In genomic region chr6:136791296-136792065, GRCh38 we compare ENCODE assay signal across 8 cellular contexts. TPM values are rescaled to one million over a fixed set of nuclear protein-coding genes. Genes with fewer than 3 reads are reported as not detected.
DNase-seq lines count a peak whose midpoint lies in the region; FAIRE-seq and TF ChIP-seq lines count a peak whose summit lies in the region.

No MANE protein-coding gene starts in this region.

- no peaks in the 10 kb centered on the region for H3K9me2 ChIP-seq in MM.1S (replicated peaks; ENCODE audit: insufficient read depth, low read length)

- H3K79me1 ChIP-seq in H9 (ENCODE audit: insufficient read depth, low read depth, low read length, poor library complexity, severe bottlenecking): no peaks in the 10 kb centered on the region

- H3K18ac ChIP-seq in H9 (ENCODE audit: insufficient read length, low read depth, low read length): no peak overlapping the region

- H2AK5ac ChIP-seq in H9 (ENCODE audit: insufficient read length, low read length): no peak overlapping the region

- H3K23me2 ChIP-seq in H9 (ENCODE audit: insufficient read length, low read depth, low read length, poor library complexity, severe bottlenecking): peaks cover 5% of the 10 kb centered on the region

- H2BK15ac ChIP-seq in H9 (ENCODE audit: low read depth, low read length): no peak overlapping the region

- no peak for FAIRE-seq in keratinocyte (lab: Jason Lieb, UNC)

- H4K5ac ChIP-seq in H9 (ENCODE audit: insufficient read length, low read depth, low read length): no peak overlapping the region

- H2BK5ac ChIP-seq in H9 (ENCODE audit: insufficient read length, low read length): no peak overlapping the region

- peak overlapping the region; percentile 75 to 82 for H3K4me3 Mint-ChIP-seq in H9
- H3K4me3 Mint-ChIP-seq in MCF 10A (ENCODE audit: unreplicated experiment): peak overlapping the region; percentile 92

- H3K27ac Mint-ChIP-seq in H9 (no peak overlapping the region), MCF 10A (ENCODE audit: low read depth, unreplicated experiment) (peak overlapping the region; percentile 87)

- H3K27me3 ChIP-seq in H9 (ENCODE audit: insufficient read depth, low read length) (peaks cover 9% of the 10 kb centered on the region; the same call in 1 of the 2 replicates), MM.1S (replicated peaks; ENCODE audit: insufficient read depth, low read length) (no peaks in the 10 kb centered on the region), keratinocyte (ENCODE audit: control insufficient read depth, extremely low read depth, insufficient read depth, low read length) (no peaks in the 10 kb centered on the region)

- no CpG with 5 or more reads among the region's 60 CpGs for WGBS in H9 (ENCODE audit: extremely low coverage, insufficient read length, low lambda C conversion rate)

- H3K4me3 ChIP-seq in GM12864 (ENCODE audit: low read depth, low read length) (peak overlapping the region; percentile 94), MM.1S (ENCODE audit: low read length) (peak overlapping the region; percentile 97), keratinocyte (ENCODE audit: control insufficient read depth in 2 of 3, extremely low read depth in 1 of 3, insufficient read depth in 2 of 3, low read depth in 1 of 3, low read length in 3 of 3) (peak overlapping the region; percentile 85 to 93 (median 92))

- no peak overlapping the region for H3K4ac ChIP-seq in H9 (ENCODE audit: low read depth, low read length)

- H3K4me2 ChIP-seq in H9 (ENCODE audit: insufficient read depth, insufficient read length, low read length) (peak overlapping the region; percentile 62), MM.1S (ENCODE audit: low read depth, low read length) (peak overlapping the region; percentile 62), keratinocyte (ENCODE audit: control insufficient read depth, extremely low read depth, insufficient read depth, low read depth, low read length) (peak overlapping the region; percentile 82)

- H3K4me1 ChIP-seq in H9 (ENCODE audit: insufficient read depth, low read length) (no peaks in the 10 kb centered on the region), MM.1S (ENCODE audit: low read length) (peaks cover 21% of the 10 kb centered on the region), keratinocyte (ENCODE audit: control insufficient read depth, extremely low read depth, insufficient read depth, low read length) (peaks cover 18% of the 10 kb centered on the region)

- H3K27ac ChIP-seq in H9 (ENCODE audit: insufficient read length, low read depth, low read length): no peak overlapping the region
- H3K27ac ChIP-seq in MM.1S (ENCODE audit: low read length): peak overlapping the region; percentile 76; the same call in 1 of the 2 replicates
- peak overlapping the region; percentile 85 for H3K27ac ChIP-seq in keratinocyte (ENCODE audit: control insufficient read depth, insufficient read depth, low read length)

- no peak overlapping the region for H4K8ac ChIP-seq in H9 (replicated peaks; ENCODE audit: insufficient read length, low read depth, low read length)

- H4K20me1 ChIP-seq in H9 (ENCODE audit: control insufficient read depth, insufficient read depth, insufficient read length) (no peaks in the 10 kb centered on the region), MM.1S (ENCODE audit: insufficient read depth, low read length) (no peaks in the 10 kb centered on the region; the same call in 1 of the 2 replicates), keratinocyte (ENCODE audit: control insufficient read depth, extremely low read depth, insufficient read depth, low read length) (no peaks in the 10 kb centered on the region)

- H3K56ac ChIP-seq in H9 (ENCODE audit: insufficient read length, low read depth, low read length): no peak overlapping the region

- H2AFZ ChIP-seq in H9 (ENCODE audit: low read length): no peak overlapping the region
- H2AFZ ChIP-seq in MM.1S (ENCODE audit: low read length): peak overlapping the region; percentile 87
- peak overlapping the region; percentile 93 for H2AFZ ChIP-seq in keratinocyte (ENCODE audit: control insufficient read depth, low read length)

- TF ChIP-seq CTCF in GM12864 (IDR thresholded peaks at IDR 0.05; ENCODE audit: low read depth, low read length, missing control alignments): no peak
- no peak for TF ChIP-seq CTCF in H9 (conservative IDR thresholded peaks at IDR 0.05)
- no peak for TF ChIP-seq CTCF in MM.1S (IDR thresholded peaks at IDR 0.05; ENCODE audit: low read length)
- TF ChIP-seq CTCF in MCF 10A (IDR thresholded peaks at IDR 0.05; ENCODE audit: unreplicated experiment): no peak
- TF ChIP-seq CTCF in keratinocyte (optimal IDR thresholded peaks at IDR 0.05 in 1 of 3, IDR thresholded peaks at IDR 0.05 in 1 of 3, conservative IDR thresholded peaks at IDR 0.05 in 1 of 3; ENCODE audit: extremely low read depth in 1 of 3, insufficient read depth in 2 of 3, low read length in 3 of 3): no peak

- H3K79me2 ChIP-seq in H9 (ENCODE audit: insufficient read depth, low read length) (no peaks in the 10 kb centered on the region), MM.1S (ENCODE audit: low read length) (peaks cover 49% of the 10 kb centered on the region), keratinocyte (ENCODE audit: control insufficient read depth, insufficient read depth, low read length) (peaks cover 18% of the 10 kb centered on the region)

- H3K36me3 Mint-ChIP-seq in H9 (ENCODE audit: insufficient read depth in 1 of 3, low read depth in 3 of 3) (peaks cover 0 to 2% (median 0%) of the 10 kb centered on the region in 3 experiments; a peak in 1 of 7 replicates), MCF 10A (ENCODE audit: insufficient read depth, unreplicated experiment) (peaks cover 5% of the 10 kb centered on the region)

- POLR2A ChIA-PET in MCF 10A (lab: Yijun Ruan, JAX): interaction anchor here (0.7 to 7.8 kb wide), 48 partner anchors 9 to 502 kb away, joined by 3 to 204 read pairs (median 7); partner anchors contain the start of genes BCLAF1, MAP7 and PEX7

- H3K4me1 Mint-ChIP-seq in H9: peaks cover 12% of the 10 kb centered on the region in 2 experiments
- peaks cover 20% of the 10 kb centered on the region for H3K4me1 Mint-ChIP-seq in MCF 10A (ENCODE audit: insufficient read depth, unreplicated experiment)

- no peaks in the 10 kb centered on the region for H3K9me1 ChIP-seq in keratinocyte (ENCODE audit: control insufficient read depth, extremely low read depth, insufficient read depth, low read length)

- H3K9me3 Mint-ChIP-seq in H9 (no peaks in the 10 kb centered on the region), MCF 10A (ENCODE audit: unreplicated experiment) (no peaks in the 10 kb centered on the region)

- no peak overlapping the region for H2BK120ac ChIP-seq in H9 (ENCODE audit: low read depth, low read length, poor library complexity, severe bottlenecking)

- H2BK12ac ChIP-seq in H9 (ENCODE audit: insufficient read length, low read depth, low read length): no peak overlapping the region

- H3K27me3 Mint-ChIP-seq in H9 (ENCODE audit: low read depth): peaks cover 63% of the 10 kb centered on the region
- no peaks in the 10 kb centered on the region for H3K27me3 Mint-ChIP-seq in MCF 10A (ENCODE audit: insufficient read depth, unreplicated experiment)

- H3K36me3 ChIP-seq in MM.1S (replicated peaks; ENCODE audit: insufficient read depth, low read length): no peaks in the 10 kb centered on the region
- no peaks in the 10 kb centered on the region for H3K36me3 ChIP-seq in keratinocyte (ENCODE audit: control insufficient read depth in 2 of 2, extremely low read depth in 1 of 2, insufficient read depth in 2 of 2, low read length in 2 of 2)

- no peak overlapping the region for H3K9ac ChIP-seq in H9 (ENCODE audit: extremely low read depth, insufficient read length, low read length)
- H3K9ac ChIP-seq in MM.1S (ENCODE audit: low read length): peak overlapping the region; percentile 72
- H3K9ac ChIP-seq in keratinocyte (ENCODE audit: control insufficient read depth, extremely low read depth, insufficient read depth, low read length): peak overlapping the region; percentile 95

- H3K9me3 ChIP-seq in H9 (ENCODE audit: control insufficient read depth, low read depth, low read length) (no peaks in the 10 kb centered on the region), MM.1S (replicated peaks; ENCODE audit: insufficient read depth, low read length) (no peaks in the 10 kb centered on the region), keratinocyte (ENCODE audit: control insufficient read depth, low read depth, low read length) (no peaks in the 10 kb centered on the region)

- CTCF ChIA-PET in MCF 10A (lab: Yijun Ruan, JAX): interaction anchor here (0.5 to 7.5 kb wide), 81 partner anchors 7 to 576 kb away, joined by 3 to 309 read pairs (median 5); no protein-coding TSS in a partner anchor

- dilution Hi-C loops in keratinocyte (cut with MboI; ENCODE audit: extremely low pct_ligation_motif_present, low sequenced_read_pairs): no loop called here

- DNase-seq in GM12864 (ENCODE audit: low read depth): peak; percentile 82
- peak; percentile 44 for DNase-seq in H9
- DNase-seq in MM.1S: peak; percentile 73
- peak; percentile 76 for DNase-seq in UCSD-AML1 (lab: John Stamatoyannopoulos, UW; ENCODE audit: unreplicated experiment)
- peak; percentile 78 for DNase-seq in MCF 10A (ENCODE audit: unreplicated experiment)
- DNase-seq in keratinocyte (ENCODE audit: low read depth, low spot score): no peak
- peak; percentile 39 for DNase-seq in stimulated activated CD4-positive, alpha-beta T cell treated with anti-CD3 and anti-CD28 coated beads, Interleukin-12 subunit alpha, Interleukin-12 subunit beta, amount 100 ng/mL, for 4 hours
- no peak for DNase-seq in effector CD8-positive, alpha-beta T cell (lab: John Stamatoyannopoulos, UW)

- H2BK20ac ChIP-seq in H9 (ENCODE audit: low read depth, low read length, poor library complexity, severe bottlenecking): no peak overlapping the region

- no peak overlapping the region for H3K23ac ChIP-seq in H9 (ENCODE audit: insufficient read length, low read depth, low read length)

- H3F3A ChIP-seq in MM.1S (ENCODE audit: insufficient read depth, low read length): peaks cover 21% of the 10 kb centered on the region

- no peak overlapping the region for H3T11ph ChIP-seq in H9 (ENCODE audit: low read length)

- H3K14ac ChIP-seq in H9 (ENCODE audit: insufficient read depth, low read length): no peak overlapping the region

- intact Hi-C loops in MCF 10A (cut with micrococcal nuclease): loop anchor here (1.0 to 10.0 kb wide), 2 partner anchors 147 to 507 kb away; partner anchors contain the start of gene BCLAF1

- BruUV-seq in MCF 10A (replicated peaks; lab: Mats Ljungman, UMichigan): no TSS peak

- no peak overlapping the region for H4K91ac ChIP-seq in H9 (ENCODE audit: insufficient read length, low read depth, low read length)

RNA-seq across cellular contexts. Expression of gene MAP3K5, which starts 0.8 kb away (rescaled TPM):
- 1.6 and 1.7 TPM in 2 replicates for total RNA-seq in H9 (2021)
- 7.6 and 8.4 TPM in 2 replicates for total RNA-seq in MCF 10A (2022)
- polyA plus RNA-seq in keratinocyte: 2.5 to 3.4 TPM (median 2.5 TPM) in 3 replicates
- 2.5 TPM for polyA plus RNA-seq in keratinocyte (2011; ENCODE audit: low read depth)
- polyA plus RNA-seq in keratinocyte (2011; cell fraction: cytosol; rRNA removed): 1.5 and 2.4 TPM in 2 replicates
- 3.5 TPM in 2 replicates for polyA plus RNA-seq in keratinocyte (2011; cell fraction: nucleus; rRNA removed)
- 2.4 and 2.9 TPM in 2 replicates for polyA plus RNA-seq in keratinocyte (2012; ENCODE audit: low replicate concordance)
- 1.2 to 5.5 TPM (median 2.8 TPM) in 3 replicates for polyA minus RNA-seq in keratinocyte
- 2.3 TPM for polyA minus RNA-seq in keratinocyte (2011; cell fraction: cytosol; rRNA and poly(A)+ RNA removed)
- 3.4 and 5.9 TPM in 2 replicates for polyA minus RNA-seq in keratinocyte (2011; cell fraction: nucleus; rRNA and poly(A)+ RNA removed)

RNA-seq across cellular contexts. Expression of gene PEX7, which starts 30.9 kb away (rescaled TPM):
- total RNA-seq in H9 (2021) (8.4 and 8.7 TPM in 2 replicates), MCF 10A (2022) (6.0 and 8.2 TPM in 2 replicates)
- 11.5 to 15.6 TPM (median 14.4 TPM) in 3 replicates for polyA plus RNA-seq in keratinocyte
- polyA plus RNA-seq in keratinocyte (2011; ENCODE audit: low read depth): 11.0 TPM
- polyA plus RNA-seq in keratinocyte (2011; cell fraction: cytosol; rRNA removed): 12.4 and 17.3 TPM in 2 replicates
- polyA plus RNA-seq in keratinocyte (2011; cell fraction: nucleus; rRNA removed): 8.0 and 10.3 TPM in 2 replicates
- 7.9 and 10.7 TPM in 2 replicates for polyA plus RNA-seq in keratinocyte (2012; ENCODE audit: low replicate concordance)
- polyA minus RNA-seq in keratinocyte: 1.4 to 9.3 TPM (median 8.3 TPM) in 3 replicates
- polyA minus RNA-seq in keratinocyte (2011; cell fraction: cytosol; rRNA and poly(A)+ RNA removed): 15.5 TPM
- 5.0 and 5.8 TPM in 2 replicates for polyA minus RNA-seq in keratinocyte (2011; cell fraction: nucleus; rRNA and poly(A)+ RNA removed)

Comparison
In these comparisons a context has a peak if more than half of its experiments do, and no peak if none do; other contexts are left out.
1. DNase-seq: peak in GM12864 (single experiment), H9 (single experiment), MM.1S (single experiment), UCSD-AML1 (single experiment), MCF 10A (single experiment) and stimulated activated CD4-positive, alpha-beta T cell treated with anti-CD3 and anti-CD28 coated beads, Interleukin-12 subunit alpha, Interleukin-12 subunit beta, amount 100 ng/mL, for 4 hours (single experiment); none in keratinocyte (single experiment) and effector CD8-positive, alpha-beta T cell (single experiment).
2. Peak in every context shown above with its lines, with median percentiles within 50 percentile points of each other: H3K4me3 ChIP-seq and H3K4me2 ChIP-seq.